Comparison of ENCODE assay signal across 8 cellular contexts in genomic region chr3:52238193-52238760, GRCh38. TPM values are rescaled to one million over a fixed set of nuclear protein-coding genes. Genes with fewer than 3 reads are reported as not detected.
DNase-seq lines count a peak whose midpoint lies in the region; ATAC-seq, FAIRE-seq and TF ChIP-seq lines count a peak whose summit lies in the region.

No MANE protein-coding gene starts in this region.

- H3K4me3 ChIP-seq in heart left ventricle = peak overlapping the region; percentile 79 to 99 (median 96)
- peak overlapping the region; percentile 93 for H3K4me3 ChIP-seq in PC-9
- peak overlapping the region; percentile 72 to 95 (median 91) for H3K4me3 ChIP-seq in H1 (ENCODE audit: extremely low read depth in 1 of 4, insufficient read depth in 2 of 4, low read depth in 3 of 4, low read length in 4 of 4)
- peak overlapping the region; percentile 87 for H3K4me3 ChIP-seq in neural progenitor cell

- TF ChIP-seq POLR2A in heart left ventricle (IDR thresholded peaks at IDR 0.05) (no peak), H1 (IDR thresholded peaks at IDR 0.05; ENCODE audit: control extremely low read depth in 1 of 2, low read depth in 2 of 2, low read length in 2 of 2) (no peak)

- H2BK12ac ChIP-seq in H1 (ENCODE audit: low read depth, low read length) = peak overlapping the region; percentile 28; the same call in 1 of the 2 replicates

- H3K23me2 ChIP-seq in H1 (ENCODE audit: low read depth, low read length) = peaks cover 9% of the 10 kb centered on the region

- H2BK20ac ChIP-seq in H1 (ENCODE audit: low read length) = no peak overlapping the region

- H3K36me3 Mint-ChIP-seq in neural progenitor cell = no peaks in the 10 kb centered on the region

- peak overlapping the region; percentile 78 for H3K14ac ChIP-seq in H1 (ENCODE audit: insufficient read length)

- H3K4me1 Mint-ChIP-seq in neural progenitor cell = peaks cover 29% of the 10 kb centered on the region

- no peak for FAIRE-seq in H1 (lab: Jason Lieb, UNC)

- H3K9ac ChIP-seq in H1 (replicated peaks in 1 of 4; ENCODE audit: extremely low read depth in 1 of 4, low read depth in 3 of 4, low read length in 3 of 4) (peak overlapping the region in 2 of 4 experiments; percentile 25 to 61; a peak in 3 of 7 replicates), neural progenitor cell (no peak overlapping the region)

- peaks cover 7% of the 10 kb centered on the region for H3K27me3 Mint-ChIP-seq in neural progenitor cell (ENCODE audit: insufficient read depth, low read depth)

- no peaks in the 10 kb centered on the region for H3K9me2 ChIP-seq in PC-9 (ENCODE audit: insufficient read depth)

- peak overlapping the region; percentile 78 for H4K91ac ChIP-seq in H1 (replicated peaks; ENCODE audit: insufficient read length, low read length)

- H3K4me3 Mint-ChIP-seq in neural progenitor cell = peak overlapping the region; percentile 97

- H4K20me1 ChIP-seq in PC-9 (ENCODE audit: insufficient read depth) (no peaks in the 10 kb centered on the region), H1 (replicated peaks in 1 of 2; ENCODE audit: control insufficient read depth in 1 of 2, insufficient read depth in 2 of 2, low read length in 2 of 2) (peaks cover 2 to 7% of the 10 kb centered on the region in 2 experiments), neural progenitor cell (ENCODE audit: low read depth) (peaks cover 10% of the 10 kb centered on the region)

- H3K36me3 ChIP-seq in heart left ventricle = peaks cover 0 to 20% (median 2%) of the 10 kb centered on the region in 9 donors
- no peaks in the 10 kb centered on the region for H3K36me3 ChIP-seq in PC-9 (ENCODE audit: low read depth)
- H3K36me3 ChIP-seq in H1 (ENCODE audit: control insufficient read depth in 2 of 4, insufficient read depth in 4 of 4, low read length in 3 of 4) = no peaks in the 10 kb centered on the region
- no peaks in the 10 kb centered on the region for H3K36me3 ChIP-seq in neural progenitor cell

- POLR2A ChIA-PET in PC-9 (lab: Charles Lee; ENCODE audit: unreplicated experiment) (interaction anchor here (0.6 kb wide), 1 partner anchor 28 kb away, joined by 3 read pairs; no protein-coding TSS in a partner anchor), H1 (lab: Charles Lee; ENCODE audit: partially characterized antibody) (interaction anchor here (0.7 to 6.5 kb wide), 15 partner anchors 7 to 246 kb away, joined by 3 to 69 read pairs (median 4); partner anchors contain the start of genes GLYCTK, PPM1M, RPL29 and TLR9), GM10248 (lab: Yijun Ruan, JAX) (interaction anchor here (1.0 to 1.8 kb wide), 4 partner anchors 9 to 42 kb away, joined by 3 to 6 read pairs (median 5); partner anchors contain the start of gene WDR82)

- peak overlapping the region; percentile 16 for H4K5ac ChIP-seq in H1 (ENCODE audit: insufficient read length, low read depth, low read length)

- TF ChIP-seq RAD21 in H1 (IDR thresholded peaks at IDR 0.05 in 1 of 2, conservative IDR thresholded peaks at IDR 0.05 in 1 of 2; ENCODE audit: low read depth in 2 of 2, low read length in 2 of 2) = no peak

- DNase-seq in heart left ventricle = peak in 1 of 5 donors; percentile 22
- no peak for DNase-seq in left ventricle myocardium superior
- no peak for DNase-seq in PC-9
- DNase-seq in H1 (ENCODE audit: low read depth in 1 of 2, low spot score in 2 of 2) = peak in 1 of 2 experiments; percentile 59
- peak; percentile 37 for DNase-seq in neural progenitor cell (ENCODE audit: low spot score)
- DNase-seq in GM10248 (ENCODE audit: extremely low spot score) = no peak
- DNase-seq in iPS-NIHi11 (ENCODE audit: low spot score) = no peak
- no peak for DNase-seq in pons (ENCODE audit: low spot score)

- BruUV-seq in PC-9 (replicated peaks; lab: Mats Ljungman, UMichigan) = TSS peak; percentile 66

- H3F3A ChIP-seq in PC-9 (ENCODE audit: insufficient read depth, low read depth) (peaks cover 41% of the 10 kb centered on the region), neural progenitor cell (ENCODE audit: low read depth) (no peaks in the 10 kb centered on the region)

- H2AK5ac ChIP-seq in H1 (ENCODE audit: low read depth, low read length) = peak overlapping the region; percentile 54

- peak overlapping the region; percentile 85 for H3K4me2 ChIP-seq in PC-9
- H3K4me2 ChIP-seq in H1 (ENCODE audit: insufficient read depth in 1 of 2, low read depth in 2 of 2, low read length in 2 of 2) = peak overlapping the region; percentile 78 to 98
- peak overlapping the region; percentile 88 for H3K4me2 ChIP-seq in neural progenitor cell

- H3K9me3 ChIP-seq in heart left ventricle = no peaks in the 10 kb centered on the region
- no peaks in the 10 kb centered on the region for H3K9me3 ChIP-seq in PC-9 (ENCODE audit: insufficient read depth, low read depth)
- no peaks in the 10 kb centered on the region for H3K9me3 ChIP-seq in H1 (ENCODE audit: insufficient read depth in 2 of 2, low read depth in 1 of 2, low read length in 1 of 2)
- H3K9me3 ChIP-seq in neural progenitor cell (ENCODE audit: low read depth) = no peaks in the 10 kb centered on the region

- intact Hi-C loops in heart left ventricle (cut with DNase I) (loop anchor here (2.0 to 10.0 kb wide), 5 partner anchors 34 to 167 kb away; partner anchors contain the start of gene WDR82 (in 8 of the 10)), left ventricle myocardium superior (cut with micrococcal nuclease) (no loop called here), PC-9 (cut with micrococcal nuclease; ENCODE audit: unreplicated experiment) (loop anchor here (5.0 kb wide), 1 partner anchor 296 kb away; the partner anchor contains the start of genes PARP3 and RRP9)

- no peak for TF ChIP-seq EP300 in H1 (IDR thresholded peaks at IDR 0.05; ENCODE audit: borderline replicate concordance in 1 of 2, low read depth in 2 of 2, low read length in 2 of 2)

- peak overlapping the region; percentile 86 for H2AFZ ChIP-seq in PC-9
- no peak overlapping the region for H2AFZ ChIP-seq in H1 (ENCODE audit: low read length)
- peak overlapping the region; percentile 90 for H2AFZ ChIP-seq in neural progenitor cell (replicated peaks)

- H3K56ac ChIP-seq in H1 (replicated peaks; ENCODE audit: insufficient read length, low read depth, low read length) = peak overlapping the region; percentile 24

- WGBS in heart left ventricle, 4 donors = 15 to 27% (median 17%) methylated on average over 9 to 11 of the region's 11 CpGs
- WGBS in H1 (ENCODE audit: extremely low coverage in 1 of 2, insufficient coverage in 1 of 2, insufficient read length in 1 of 2, insufficient replicate concordance in 2 of 2, low coverage in 1 of 2, low lambda C conversion rate in 2 of 2, missing lambda C conversion rate in 1 of 2), 2 experiments = 34% methylated on average over 11 of the region's 11 CpGs; no CpG with 5 or more reads in 1 of the 2 experiments

- H3K9me3 Mint-ChIP-seq in neural progenitor cell = no peaks in the 10 kb centered on the region

- H3K27ac Mint-ChIP-seq in neural progenitor cell = peak overlapping the region; percentile 95

- peak overlapping the region; percentile 73 for H2BK120ac ChIP-seq in H1 (replicated peaks; ENCODE audit: low read depth, low read length)

- no peak overlapping the region; the same call in 1 of the 2 replicates for H4K8ac ChIP-seq in H1 (ENCODE audit: extremely low read depth, insufficient read depth, low read length)

- peak overlapping the region; percentile 3 for H3K4ac ChIP-seq in H1 (replicated peaks; ENCODE audit: insufficient read length, low read depth, low read length)

- no peak for ATAC-seq in heart left ventricle
- ATAC-seq in left ventricle myocardium superior = no peak

- H3K4me1 ChIP-seq in heart left ventricle = peaks cover 10 to 67% (median 50%) of the 10 kb centered on the region in 12 donors
- H3K4me1 ChIP-seq in PC-9 (replicated peaks; ENCODE audit: insufficient read depth) = peaks cover 50% of the 10 kb centered on the region
- peaks cover 15 to 42% (median 28%) of the 10 kb centered on the region in 4 experiments for H3K4me1 ChIP-seq in H1 (replicated peaks in 1 of 4; ENCODE audit: control insufficient read depth in 3 of 4, insufficient read depth in 4 of 4, low read length in 3 of 4)
- H3K4me1 ChIP-seq in neural progenitor cell = peaks cover 8% of the 10 kb centered on the region

- no peaks in the 10 kb centered on the region for H3K27me3 ChIP-seq in heart left ventricle
- no peaks in the 10 kb centered on the region for H3K27me3 ChIP-seq in PC-9 (ENCODE audit: insufficient read depth, low read depth)
- H3K27me3 ChIP-seq in H1 (replicated peaks in 1 of 4; ENCODE audit: control insufficient read depth in 3 of 4, extremely low read depth in 1 of 4, insufficient read depth in 3 of 4, low read length in 3 of 4) = no peaks in the 10 kb centered on the region
- H3K27me3 ChIP-seq in neural progenitor cell = peaks cover 3% of the 10 kb centered on the region

- H3K79me1 ChIP-seq in H1 (ENCODE audit: low read depth, low read length) = peaks cover 15% of the 10 kb centered on the region

- H2BK15ac ChIP-seq in H1 (ENCODE audit: low read length) = peak overlapping the region; percentile 21; the same call in 1 of the 2 replicates

- TF ChIP-seq CTCF in heart left ventricle (IDR thresholded peaks at IDR 0.05) (no peak), PC-9 (conservative IDR thresholded peaks at IDR 0.05) (no peak), H1 (IDR thresholded peaks at IDR 0.05; ENCODE audit: control extremely low read depth in 1 of 3, insufficient read depth in 1 of 3, low read depth in 1 of 3, low read length in 3 of 3) (no peak), neural progenitor cell (IDR thresholded peaks at IDR 0.05) (no peak), GM10248 (IDR thresholded peaks at IDR 0.05; ENCODE audit: control extremely low read depth, extremely low read depth, low read depth, missing control alignments) (no peak)

- peak overlapping the region; percentile 96; the same call in 1 of the 2 replicates for H2BK5ac ChIP-seq in H1 (ENCODE audit: low read depth, low read length)

- H3K79me2 ChIP-seq in PC-9 (ENCODE audit: low read depth) (peaks cover 53% of the 10 kb centered on the region), H1 (ENCODE audit: control insufficient read depth in 1 of 2, insufficient read depth in 2 of 2, low read length in 2 of 2) (peaks cover 0 to 15% of the 10 kb centered on the region in 2 experiments; a peak in 2 of 4 replicates), neural progenitor cell (ENCODE audit: low read depth) (peaks cover 7% of the 10 kb centered on the region)

- H3K27ac ChIP-seq in heart left ventricle = peak overlapping the region; percentile 66 to 97 (median 91)
- peak overlapping the region; percentile 89 for H3K27ac ChIP-seq in PC-9
- H3K27ac ChIP-seq in H1 (ENCODE audit: low read depth, low read length) = no peak overlapping the region
- H3K27ac ChIP-seq in neural progenitor cell = no peak overlapping the region

- CTCF ChIA-PET in PC-9 (lab: Charles Lee) = interaction anchor here (0.6 to 2.0 kb wide), 3 partner anchors 18 to 27 kb away, joined by 4 to 19 read pairs (median 6); no protein-coding TSS in a partner anchor
- CTCF ChIA-PET in H1 (lab: Charles Lee; ENCODE audit: partially characterized antibody) = interaction anchor here (0.7 to 14.4 kb wide), 12 partner anchors 6 to 224 kb away, joined by 3 to 336 read pairs (median 6); partner anchors contain the start of genes PPM1M, TLR9 and WDR82
- CTCF ChIA-PET in GM10248 (lab: Yijun Ruan, JAX) = interaction anchor here (0.7 to 5.9 kb wide), 15 partner anchors 10 to 265 kb away, joined by 3 to 50 read pairs (median 6); partner anchors contain the start of genes ABHD14B, TLR9 and WDR82

- peak overlapping the region; percentile 65 for H3K18ac ChIP-seq in H1 (ENCODE audit: extremely low read depth, low read length)

- H3K23ac ChIP-seq in H1 (ENCODE audit: insufficient read length) = peak overlapping the region; percentile 93

RNA-seq across cellular contexts. Expression of gene TWF2, which starts 0.7 kb away (rescaled TPM):
- 100 to 1,000 TPM in 7 of 9 donors, 10 to 100 TPM in 2; 62.9 to 133 (median 117) TPM for total RNA-seq in heart left ventricle
- 100 to 1,000 TPM in 1 of 2 donors, 10 to 100 TPM in 1; 45.8 to 109 TPM for polyA plus RNA-seq in heart left ventricle
- total RNA-seq in left ventricle myocardium superior = 103 TPM
- total RNA-seq in PC-9 (2021) = 102 and 115 TPM in 2 replicates
- 62.6 and 65.2 TPM in 2 replicates for total RNA-seq in H1 (2021; fragmentation: NEBNext Ultra II Directional; extraction: Animal tissue kit (Norgen Biotek cat#: 25700))
- polyA plus RNA-seq in H1 (2011; rRNA removed) = 90.4 and 135 TPM in 2 replicates
- 119 TPM for polyA plus RNA-seq in H1 (2011; cell fraction: cytosol; rRNA removed)
- 109 TPM for polyA plus RNA-seq in H1 (2011; cell fraction: nucleus; rRNA removed)
- 54.0 to 76.2 TPM (median 70.9 TPM) in 4 replicates for polyA plus RNA-seq in H1 (2012, experiment 1 of 2)
- polyA plus RNA-seq in H1 (2012, experiment 2 of 2) = 80.6 TPM
- polyA plus RNA-seq in H1 (2013, experiment 1 of 2) = 44.5 TPM
- polyA plus RNA-seq in H1 (2013, experiment 2 of 2) = 43.3 TPM
- 48.4 and 59.6 TPM in 2 replicates for polyA minus RNA-seq in H1 (2011; rRNA and poly(A)+ RNA removed)
- 55.5 TPM for polyA minus RNA-seq in H1 (2011; cell fraction: cytosol; rRNA and poly(A)+ RNA removed)
- 25.6 TPM for polyA minus RNA-seq in H1 (2011; cell fraction: nucleus; rRNA and poly(A)+ RNA removed)
- total RNA-seq in neural progenitor cell (ENCODE audit: low replicate concordance) = 21.9 and 44.9 TPM in 2 replicates

RNA-seq across cellular contexts. Expression of gene PPM1M, which starts 7.3 kb away (rescaled TPM):
- total RNA-seq in heart left ventricle (10 to 100 TPM in 2 of 9 donors, 1 to 10 TPM in 7; 5.7 to 30.2 (median 8.2) TPM), left ventricle myocardium superior (9.0 TPM), PC-9 (2021) (16.2 TPM in 2 replicates), neural progenitor cell (ENCODE audit: low replicate concordance) (1.1 and 3.1 TPM in 2 replicates)
- polyA plus RNA-seq in heart left ventricle (1 to 10 TPM; 5.6 to 6.6 TPM), H1 (2011; rRNA removed) (5.1 and 6.3 TPM in 2 replicates)
- 5.2 and 5.4 TPM in 2 replicates for total RNA-seq in H1 (2021; fragmentation: NEBNext Ultra II Directional; extraction: Animal tissue kit (Norgen Biotek cat#: 25700))
- polyA plus RNA-seq in H1 (2011; cell fraction: cytosol; rRNA removed) = 6.3 TPM
- 15.4 TPM for polyA plus RNA-seq in H1 (2011; cell fraction: nucleus; rRNA removed)
- polyA plus RNA-seq in H1 (2012, experiment 1 of 2) = 4.8 to 6.4 TPM (median 5.3 TPM) in 4 replicates
- 5.8 TPM for polyA plus RNA-seq in H1 (2012, experiment 2 of 2)
- polyA plus RNA-seq in H1 (2013, experiment 1 of 2) = 2.7 TPM
- 3.0 TPM for polyA plus RNA-seq in H1 (2013, experiment 2 of 2)
- polyA minus RNA-seq in H1 (2011; rRNA and poly(A)+ RNA removed) = 7.5 and 11.2 TPM in 2 replicates
- 5.2 TPM for polyA minus RNA-seq in H1 (2011; cell fraction: cytosol; rRNA and poly(A)+ RNA removed)
- 2.0 TPM for polyA minus RNA-seq in H1 (2011; cell fraction: nucleus; rRNA and poly(A)+ RNA removed)

RNA-seq across cellular contexts. Expression of gene TLR9, which starts 12.8 kb away (rescaled TPM):
- under 1 TPM in 8 of 9 donors, not detected in 1; 0.12 to 0.65 (median 0.29) TPM for total RNA-seq in heart left ventricle
- polyA plus RNA-seq in heart left ventricle = under 1 TPM; 0.04 to 0.23 TPM
- 0.17 TPM for total RNA-seq in left ventricle myocardium superior
- total RNA-seq in PC-9 (2021) = 0.30 and 0.44 TPM in 2 replicates
- total RNA-seq in H1 (2021; fragmentation: NEBNext Ultra II Directional; extraction: Animal tissue kit (Norgen Biotek cat#: 25700)) = not detected in 2 replicates
- polyA plus RNA-seq in H1 (2011; rRNA removed) = 0.05 and 0.06 TPM in 2 replicates
- polyA plus RNA-seq in H1 (2011; cell fraction: cytosol; rRNA removed) = not detected
- polyA plus RNA-seq in H1 (2011; cell fraction: nucleus; rRNA removed) = not detected
- 0.08 to 0.11 TPM in 2 of 4 replicates, not detected in the others for polyA plus RNA-seq in H1 (2012, experiment 1 of 2)
- polyA plus RNA-seq in H1 (2012, experiment 2 of 2) = not detected
- polyA plus RNA-seq in H1 (2013, experiment 1 of 2) = not detected
- polyA plus RNA-seq in H1 (2013, experiment 2 of 2) = not detected
- 0.06 TPM in 1 of 2 replicates, not detected in the other for polyA minus RNA-seq in H1 (2011; rRNA and poly(A)+ RNA removed)
- not detected for polyA minus RNA-seq in H1 (2011; cell fraction: cytosol; rRNA and poly(A)+ RNA removed)
- polyA minus RNA-seq in H1 (2011; cell fraction: nucleus; rRNA and poly(A)+ RNA removed) = not detected
- total RNA-seq in neural progenitor cell (ENCODE audit: low replicate concordance) = not detected in 2 replicates

RNA-seq across cellular contexts. Expression of gene WDR82, which starts 40.2 kb away (rescaled TPM):
- total RNA-seq in heart left ventricle = 10 to 100 TPM; 44.9 to 73.6 (median 61.2) TPM
- polyA plus RNA-seq in heart left ventricle = 10 to 100 TPM; 24.7 to 69.2 TPM
- total RNA-seq in left ventricle myocardium superior = 67.5 TPM
- total RNA-seq in PC-9 (2021) = 34.2 and 44.5 TPM in 2 replicates
- total RNA-seq in H1 (2021; fragmentation: NEBNext Ultra II Directional; extraction: Animal tissue kit (Norgen Biotek cat#: 25700)) = 77.2 and 82.7 TPM in 2 replicates
- polyA plus RNA-seq in H1 (2011; rRNA removed) = 25.8 and 33.5 TPM in 2 replicates
- polyA plus RNA-seq in H1 (2011; cell fraction: cytosol; rRNA removed) = 39.1 TPM
- 15.2 TPM for polyA plus RNA-seq in H1 (2011; cell fraction: nucleus; rRNA removed)
- polyA plus RNA-seq in H1 (2012, experiment 1 of 2) = 51.4 to 74.4 TPM (median 59.0 TPM) in 4 replicates
- polyA plus RNA-seq in H1 (2012, experiment 2 of 2) = 15.1 TPM
- polyA plus RNA-seq in H1 (2013, experiment 1 of 2) = 26.5 TPM
- 26.3 TPM for polyA plus RNA-seq in H1 (2013, experiment 2 of 2)
- 75.6 and 86.5 TPM in 2 replicates for polyA minus RNA-seq in H1 (2011; rRNA and poly(A)+ RNA removed)
- 38.2 TPM for polyA minus RNA-seq in H1 (2011; cell fraction: cytosol; rRNA and poly(A)+ RNA removed)
- 25.1 TPM for polyA minus RNA-seq in H1 (2011; cell fraction: nucleus; rRNA and poly(A)+ RNA removed)
- 45.4 and 49.2 TPM in 2 replicates for total RNA-seq in neural progenitor cell (ENCODE audit: low replicate concordance)

RNA-seq across cellular contexts. Expression of gene ALAS1, which starts 40.3 kb away (rescaled TPM):
- total RNA-seq in heart left ventricle = 100 to 1,000 TPM in 8 of 9 donors, 10 to 100 TPM in 1; 77.9 to 213 (median 146) TPM
- 100 to 1,000 TPM; 107 to 132 TPM for polyA plus RNA-seq in heart left ventricle
- 166 TPM for total RNA-seq in left ventricle myocardium superior
- 61.9 and 71.2 TPM in 2 replicates for total RNA-seq in PC-9 (2021)
- 45.2 and 45.9 TPM in 2 replicates for total RNA-seq in H1 (2021; fragmentation: NEBNext Ultra II Directional; extraction: Animal tissue kit (Norgen Biotek cat#: 25700))
- 84.4 and 87.7 TPM in 2 replicates for polyA plus RNA-seq in H1 (2011; rRNA removed)
- polyA plus RNA-seq in H1 (2011; cell fraction: cytosol; rRNA removed) = 64.0 TPM
- polyA plus RNA-seq in H1 (2011; cell fraction: nucleus; rRNA removed) = 66.4 TPM
- polyA plus RNA-seq in H1 (2012, experiment 1 of 2) = 57.7 to 63.5 TPM (median 60.7 TPM) in 4 replicates
- 49.0 TPM for polyA plus RNA-seq in H1 (2012, experiment 2 of 2)
- polyA plus RNA-seq in H1 (2013, experiment 1 of 2) = 34.1 TPM
- polyA plus RNA-seq in H1 (2013, experiment 2 of 2) = 31.3 TPM
- polyA minus RNA-seq in H1 (2011; rRNA and poly(A)+ RNA removed) = 57.3 and 64.7 TPM in 2 replicates
- polyA minus RNA-seq in H1 (2011; cell fraction: cytosol; rRNA and poly(A)+ RNA removed) = 30.9 TPM
- 24.2 TPM for polyA minus RNA-seq in H1 (2011; cell fraction: nucleus; rRNA and poly(A)+ RNA removed)
- total RNA-seq in neural progenitor cell (ENCODE audit: low replicate concordance) = 35.0 and 54.9 TPM in 2 replicates

Comparison
In these comparisons a context has a peak if more than half of its experiments do, and no peak if none do; other contexts are left out.
1. H3K27ac ChIP-seq: peak in heart left ventricle (12 of 12) and PC-9 (single experiment); none in H1 (single experiment) and neural progenitor cell (single experiment).
2. Peak in every context shown above with its lines, with median percentiles within 50 percentile points of each other: H3K4me3 ChIP-seq and H3K4me2 ChIP-seq.